Comparison of ENCODE assay signal across 8 cellular contexts in genomic region chrX:120213438-120214265, GRCh38.
DNase-seq lines count a peak whose midpoint lies in the region; ATAC-seq and TF ChIP-seq lines count a peak whose summit lies in the region.

No MANE protein-coding gene starts in this region.

- H3K4me3 ChIP-seq in DND-41 (ENCODE audit: low read depth in 1 of 2, low read length in 2 of 2) (no peak overlapping the region), NB4 (ENCODE audit: low read depth, low read length) (no peak overlapping the region), astrocyte of the spinal cord (ENCODE audit: low read depth, low read length) (no peak overlapping the region)

- no peak overlapping the region for H2AFZ ChIP-seq in DND-41 (ENCODE audit: low read depth, low read length)

- DNase-seq in DND-41 (peak; percentile 63), NB4 (ENCODE audit: low read depth) (peak; percentile 71), T-helper 9 cell (peak; percentile 38), astrocyte of the spinal cord (ENCODE audit: low read depth, low spot score) (peak; percentile 49), iPS DF 4.7 (ENCODE audit: extremely low read depth, low spot score) (peak; percentile 14), cerebellar nuclear complex (lab: John Stamatoyannopoulos, UW) (no peak)
- DNase-seq in stimulated activated CD4-positive, alpha-beta T cell treated with anti-CD3 and anti-CD28 coated beads, Interleukin-12 subunit alpha, Interleukin-12 subunit beta, amount 100 ng/mL, for 48 hours (ENCODE audit: low read depth in 2 of 3, low spot score in 1 of 3) = peak; percentile 15 to 61 (median 26)

- in situ Hi-C loops in astrocyte of the spinal cord (cut with HindIII; ENCODE audit: low sequenced_read_pairs) = no loop called here

- H3K4me2 ChIP-seq in DND-41 (ENCODE audit: insufficient read depth, low read length) = no peak overlapping the region

- no peaks in the 10 kb centered on the region for H4K20me1 ChIP-seq in DND-41 (ENCODE audit: insufficient read depth, low read length)

- H3K27ac ChIP-seq in DND-41 (ENCODE audit: low read length) = no peak overlapping the region

- TF ChIP-seq CTCF in DND-41 (IDR thresholded peaks at IDR 0.05; ENCODE audit: borderline replicate concordance, extremely low read depth, low read length, poor library complexity, severe bottlenecking) = peak; percentile 82
- TF ChIP-seq CTCF in NB4 (IDR thresholded peaks at IDR 0.05; ENCODE audit: low read depth, low read length) = peak; percentile 74
- TF ChIP-seq CTCF in astrocyte of the spinal cord (IDR thresholded peaks at IDR 0.05; ENCODE audit: low read depth, low read length) = peak; percentile 86

- no peaks in the 10 kb centered on the region for H3K36me3 ChIP-seq in DND-41 (ENCODE audit: insufficient read depth, low read length)

- H3K9ac ChIP-seq in DND-41 (ENCODE audit: low read depth, low read length) = no peak overlapping the region

- peak; percentile 96 for ATAC-seq in DND-41 (ENCODE audit: insufficient read depth, low read depth)
- peak; percentile 78 for ATAC-seq in GM21786 (IDR thresholded peaks at IDR 0.05; ENCODE audit: unreplicated experiment)

- no peaks in the 10 kb centered on the region for H3K4me1 ChIP-seq in DND-41 (ENCODE audit: insufficient read depth, low read length)

- no peaks in the 10 kb centered on the region for H3K27me3 ChIP-seq in DND-41 (ENCODE audit: insufficient read depth, low read length, poor library complexity)

- no peaks in the 10 kb centered on the region for H3K9me3 ChIP-seq in DND-41 (ENCODE audit: insufficient read depth, low read length, severe bottlenecking)

- no peaks in the 10 kb centered on the region for H3K79me2 ChIP-seq in DND-41 (ENCODE audit: insufficient read depth, low read length)

- no peak for TF ChIP-seq POLR2A in NB4 (IDR thresholded peaks at IDR 0.05; ENCODE audit: extremely low read depth, insufficient read length)

Comparison
In these comparisons a context has a peak if more than half of its experiments do, and no peak if none do; other contexts are left out.
1. DNase-seq: peak in DND-41 (single experiment), NB4 (single experiment), T-helper 9 cell (single experiment), astrocyte of the spinal cord (single experiment), iPS DF 4.7 (single experiment) and stimulated activated CD4-positive, alpha-beta T cell treated with anti-CD3 and anti-CD28 coated beads, Interleukin-12 subunit alpha, Interleukin-12 subunit beta, amount 100 ng/mL, for 48 hours (3 of 3); none in cerebellar nuclear complex (0 of 2).
2. Peak in every context shown above with its lines, with median percentiles within 50 percentile points of each other: CTCF ChIP-seq.